1 cellular context compared by ENCODE assay signal in the genomic region with DNA sequence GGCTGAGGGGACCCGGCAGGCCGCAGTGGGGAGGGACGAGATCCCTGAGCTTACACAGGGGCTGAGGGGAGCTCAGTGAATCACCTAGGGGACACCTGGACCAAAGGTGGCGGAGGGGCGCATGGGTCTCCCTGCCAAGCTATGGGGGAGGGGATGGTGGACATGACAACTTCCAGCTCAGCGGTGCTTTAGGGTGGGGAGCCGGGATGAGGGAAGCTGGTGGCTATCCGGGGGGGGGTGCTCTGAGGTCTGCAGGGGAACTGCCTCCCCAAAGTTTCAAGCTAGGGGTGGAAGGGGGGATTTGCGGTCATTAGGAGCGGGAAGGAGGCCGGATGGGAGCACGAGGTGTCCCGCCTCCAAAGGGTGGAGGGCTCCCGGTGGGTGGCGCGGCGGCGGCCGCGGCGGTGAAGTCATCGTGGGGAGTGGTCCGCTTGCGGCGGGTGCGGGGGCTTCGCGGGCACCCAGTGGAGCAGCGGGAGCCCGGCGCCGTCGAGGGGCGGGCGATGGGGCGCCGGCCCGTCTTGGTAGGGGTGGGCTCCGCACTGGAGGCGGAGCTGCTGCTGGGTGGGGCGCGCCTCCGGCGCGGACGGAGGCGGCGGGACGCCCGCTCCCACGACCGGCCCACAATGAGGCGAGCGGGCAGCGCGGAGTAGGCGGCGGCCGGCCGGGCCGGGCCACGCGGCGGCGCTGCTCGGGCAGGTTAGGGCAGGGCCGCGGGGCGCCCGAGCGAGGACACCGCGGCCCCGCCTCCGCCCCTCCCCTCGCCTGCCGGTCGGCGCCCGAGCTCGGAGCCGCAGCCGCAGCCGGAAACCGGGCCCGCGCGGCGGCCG.
TF ChIP-seq lines count a peak whose summit lies in the region.

A gene with protein sequence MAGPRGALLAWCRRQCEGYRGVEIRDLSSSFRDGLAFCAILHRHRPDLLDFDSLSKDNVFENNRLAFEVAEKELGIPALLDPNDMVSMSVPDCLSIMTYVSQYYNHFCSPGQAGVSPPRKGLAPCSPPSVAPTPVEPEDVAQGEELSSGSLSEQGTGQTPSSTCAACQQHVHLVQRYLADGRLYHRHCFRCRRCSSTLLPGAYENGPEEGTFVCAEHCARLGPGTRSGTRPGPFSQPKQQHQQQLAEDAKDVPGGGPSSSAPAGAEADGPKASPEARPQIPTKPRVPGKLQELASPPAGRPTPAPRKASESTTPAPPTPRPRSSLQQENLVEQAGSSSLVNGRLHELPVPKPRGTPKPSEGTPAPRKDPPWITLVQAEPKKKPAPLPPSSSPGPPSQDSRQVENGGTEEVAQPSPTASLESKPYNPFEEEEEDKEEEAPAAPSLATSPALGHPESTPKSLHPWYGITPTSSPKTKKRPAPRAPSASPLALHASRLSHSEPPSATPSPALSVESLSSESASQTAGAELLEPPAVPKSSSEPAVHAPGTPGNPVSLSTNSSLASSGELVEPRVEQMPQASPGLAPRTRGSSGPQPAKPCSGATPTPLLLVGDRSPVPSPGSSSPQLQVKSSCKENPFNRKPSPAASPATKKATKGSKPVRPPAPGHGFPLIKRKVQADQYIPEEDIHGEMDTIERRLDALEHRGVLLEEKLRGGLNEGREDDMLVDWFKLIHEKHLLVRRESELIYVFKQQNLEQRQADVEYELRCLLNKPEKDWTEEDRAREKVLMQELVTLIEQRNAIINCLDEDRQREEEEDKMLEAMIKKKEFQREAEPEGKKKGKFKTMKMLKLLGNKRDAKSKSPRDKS (plus strand): TSS at position 764 of the 830 bp plus-strand sequence. CDS start 126 bp downstream, outside the sequence.

TF ChIP-seq in liver, 16 proteins besides CTCF, POLR2A, EP300 and RAD21 (continued from another document):
- TF ChIP-seq, protein P1, sequence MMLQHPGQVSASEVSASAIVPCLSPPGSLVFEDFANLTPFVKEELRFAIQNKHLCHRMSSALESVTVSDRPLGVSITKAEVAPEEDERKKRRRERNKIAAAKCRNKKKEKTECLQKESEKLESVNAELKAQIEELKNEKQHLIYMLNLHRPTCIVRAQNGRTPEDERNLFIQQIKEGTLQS (IDR thresholded peaks at IDR 0.05), result no peak
- TF ChIP-seq, protein P2, sequence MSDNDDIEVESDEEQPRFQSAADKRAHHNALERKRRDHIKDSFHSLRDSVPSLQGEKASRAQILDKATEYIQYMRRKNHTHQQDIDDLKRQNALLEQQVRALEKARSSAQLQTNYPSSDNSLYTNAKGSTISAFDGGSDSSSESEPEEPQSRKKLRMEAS (IDR thresholded peaks at IDR 0.05), result no peak
- TF ChIP-seq HNF4A (conservative IDR thresholded peaks at IDR 0.05) (no peak), SP1 (IDR thresholded peaks at IDR 0.05) (no peak), EGR1 (IDR thresholded peaks at IDR 0.05; ENCODE audit: low read depth in 2 of 2) (no peak), RXRA (IDR thresholded peaks at IDR 0.05) (no peak)
